ENCODE assay signal across 1 cellular context in genomic region chr1:204623365-204623893, GRCh38.
TF ChIP-seq lines count a peak whose summit lies in the region.

No MANE protein-coding gene starts in this region.

TF ChIP-seq in K562, 482 proteins besides CTCF, POLR2A, EP300 and RAD21 (continued from another document and continues in another):
- TF ChIP-seq FOXP4 (CRISPR knock-in tag; IDR thresholded peaks at IDR 0.05; ENCODE audit: borderline replicate concordance) (peak; percentile 7; the same call in 1 of the 2 replicates), MGA (IDR thresholded peaks at IDR 0.05) (peak; percentile 58), ZNF24 (IDR thresholded peaks at IDR 0.05) (no peak), GATAD2A (IDR thresholded peaks at IDR 0.05) (no peak), HDAC2 (IDR thresholded peaks at IDR 0.05) (no peak), TAL1 (IDR thresholded peaks at IDR 0.05) (no peak), STAT6 (CRISPR knock-in tag; IDR thresholded peaks at IDR 0.05) (no peak), ZNF41 (CRISPR knock-in tag; conservative IDR thresholded peaks at IDR 0.05) (no peak), FIP1L1 (IDR thresholded peaks at IDR 0.05; ENCODE audit: low read depth, low read length, poor library complexity, severe bottlenecking) (no peak), FOXJ3 (CRISPR knock-in tag; IDR thresholded peaks at IDR 0.05) (no peak), SAFB2 (IDR thresholded peaks at IDR 0.05; ENCODE audit: borderline replicate concordance, low read depth, low read length, severe bottlenecking) (no peak), RREB1 (CRISPR knock-in tag; IDR thresholded peaks at IDR 0.05) (no peak), ZNF707 (CRISPR knock-in tag; conservative IDR thresholded peaks at IDR 0.05) (no peak), HSF4 (CRISPR knock-in tag; IDR thresholded peaks at IDR 0.05; ENCODE audit: borderline replicate concordance) (no peak), HNRNPK (IDR thresholded peaks at IDR 0.05; ENCODE audit: low read depth, low read length, poor library complexity, severe bottlenecking) (no peak), AFF1 (IDR thresholded peaks at IDR 0.05; ENCODE audit: low read depth in 1 of 2, partially characterized antibody in 2 of 2) (no peak), RHOXF2B (CRISPR knock-in tag; conservative IDR thresholded peaks at IDR 0.05) (no peak), ZNF165 (CRISPR knock-in tag; IDR thresholded peaks at IDR 0.05; ENCODE audit: borderline replicate concordance) (no peak), ZNF280A (IDR thresholded peaks at IDR 0.05; ENCODE audit: low read depth, partially characterized antibody) (no peak), U2AF1 (optimal IDR thresholded peaks at IDR 0.05; ENCODE audit: low read depth, low read length) (no peak)
